Comparison of ENCODE assay signal across 11 cellular contexts in genomic region chr10:118851062-118852035, GRCh38.
DNase-seq lines count a peak whose midpoint lies in the region; ATAC-seq and TF ChIP-seq lines count a peak whose summit lies in the region.
"Had no signal": no experiment of that assay in that cellular context is flagged by ENCODE, and none has a peak within 500 bp of the region (broad histone marks: within the 10 kb centered on the region; RNA-seq: fewer than 3 reads in every experiment).

No MANE protein-coding gene starts in this region.

- no peak for DNase-seq in left lung
- no peak for DNase-seq in dermis blood vessel endothelial cell
- DNase-seq in left colon, result no peak
- DNase-seq in HEK293T (ENCODE audit: extremely low spot score), result no peak
- DNase-seq: esophagus squamous epithelium had no signal

- H3K27me3 ChIP-seq in left lung, result no peaks in the 10 kb centered on the region
- H3K27me3 ChIP-seq: esophagus squamous epithelium had no signal

- CTCF ChIA-PET in HEK293T (lab: Yijun Ruan, JAX), result interaction anchor here (1.4 kb wide), 1 partner anchor 283 kb away, joined by 5 read pairs; no protein-coding TSS in a partner anchor

- H3K27ac ChIP-seq in left lung, result no peak overlapping the region
- H3K27ac ChIP-seq: esophagus squamous epithelium, prostate gland had no signal

- ATAC-seq in GM18868 (IDR thresholded peaks at IDR 0.05; ENCODE audit: unreplicated experiment) (peak; percentile 90), GM21825 (IDR thresholded peaks at IDR 0.05; ENCODE audit: unreplicated experiment) (peak; percentile 63), HG03565 (IDR thresholded peaks at IDR 0.05; ENCODE audit: unreplicated experiment) (peak; percentile 56), left lung (peak; percentile 43), HG02798 (IDR thresholded peaks at IDR 0.05; ENCODE audit: poor library complexity, unreplicated experiment) (no peak), left colon (no peak)
- ATAC-seq: CD8-positive, alpha-beta T cell had no signal

- TF ChIP-seq CTCF in left lung (IDR thresholded peaks at IDR 0.05), result no peak

- POLR2A ChIA-PET in HEK293T (lab: Yijun Ruan, JAX), result no interaction called here

- intact Hi-C loops in left lung (cut with DNase I), result no loop called here
- intact Hi-C loops in left colon (cut with DNase I, micrococcal nuclease), result no loop called here

- no peaks in the 10 kb centered on the region for H3K9me3 ChIP-seq in left lung
- H3K9me3 ChIP-seq: esophagus squamous epithelium, prostate gland had no signal

- H3K36me3 ChIP-seq in left lung, result no peaks in the 10 kb centered on the region
- H3K36me3 ChIP-seq: esophagus squamous epithelium, prostate gland had no signal

- H3K4me3 ChIP-seq in left lung, result no peak overlapping the region
- H3K4me3 ChIP-seq: esophagus squamous epithelium, prostate gland had no signal

- H3K4me1 ChIP-seq in left lung, result no peaks in the 10 kb centered on the region
- H3K4me1 ChIP-seq: esophagus squamous epithelium, prostate gland had no signal

TF ChIP-seq in HEK293T, 16 proteins besides CTCF, POLR2A, EP300 and RAD21:
- TF ChIP-seq L3MBTL2 (conservative IDR thresholded peaks at IDR 0.05) (no peak), CTBP1 (IDR thresholded peaks at IDR 0.05; ENCODE audit: borderline replicate concordance) (no peak), FOXK2 (IDR thresholded peaks at IDR 0.05) (no peak), FOXA1 (IDR thresholded peaks at IDR 0.05) (no peak), BHLHE40 (IDR thresholded peaks at IDR 0.05; ENCODE audit: borderline replicate concordance) (no peak), LEF1 (IDR thresholded peaks at IDR 0.05; ENCODE audit: borderline replicate concordance) (no peak), SUZ12 (IDR thresholded peaks at IDR 0.05) (no peak), SP1 (IDR thresholded peaks at IDR 0.05) (no peak), ARNT (IDR thresholded peaks at IDR 0.05) (no peak), ZNF384 (IDR thresholded peaks at IDR 0.05) (no peak), NFRKB (IDR thresholded peaks at IDR 0.05) (no peak), ELF4 (IDR thresholded peaks at IDR 0.05) (no peak), TARDBP (IDR thresholded peaks at IDR 0.05) (no peak), HDGF (IDR thresholded peaks at IDR 0.05; ENCODE audit: borderline replicate concordance) (no peak), FOXM1 (IDR thresholded peaks at IDR 0.05; ENCODE audit: borderline replicate concordance) (no peak)
- TF ChIP-seq, protein P1, sequence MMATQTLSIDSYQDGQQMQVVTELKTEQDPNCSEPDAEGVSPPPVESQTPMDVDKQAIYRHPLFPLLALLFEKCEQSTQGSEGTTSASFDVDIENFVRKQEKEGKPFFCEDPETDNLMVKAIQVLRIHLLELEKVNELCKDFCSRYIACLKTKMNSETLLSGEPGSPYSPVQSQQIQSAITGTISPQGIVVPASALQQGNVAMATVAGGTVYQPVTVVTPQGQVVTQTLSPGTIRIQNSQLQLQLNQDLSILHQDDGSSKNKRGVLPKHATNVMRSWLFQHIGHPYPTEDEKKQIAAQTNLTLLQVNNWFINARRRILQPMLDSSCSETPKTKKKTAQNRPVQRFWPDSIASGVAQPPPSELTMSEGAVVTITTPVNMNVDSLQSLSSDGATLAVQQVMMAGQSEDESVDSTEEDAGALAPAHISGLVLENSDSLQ (IDR thresholded peaks at IDR 0.05), result no peak
TF ChIP-seq in HEK293T: peak in this region for 0.

Comparison
In these comparisons a context has a peak if more than half of its experiments do, and no peak if none do; other contexts are left out.
1. ATAC-seq: peak in GM18868 (single experiment), GM21825 (single experiment), HG03565 (single experiment) and left lung (single experiment); none in HG02798 (single experiment) and left colon (single experiment).